10 cellular contexts compared by ENCODE assay signal in genomic region chr2:79511320-79511951, GRCh38. TPM values are rescaled to one million over a fixed set of nuclear protein-coding genes. Genes with fewer than 3 reads are reported as not detected.
DNase-seq lines count a peak whose midpoint lies in the region; ATAC-seq and TF ChIP-seq lines count a peak whose summit lies in the region.
"Had no signal": no experiment of that assay in that cellular context is flagged by ENCODE, and none has a peak within 500 bp of the region (broad histone marks: within the 10 kb centered on the region; RNA-seq: fewer than 3 reads in every experiment).

No MANE protein-coding gene starts in this region.

- peak; percentile 21 for DNase-seq in activated naive CD4-positive, alpha-beta T cell treated with anti-CD3 and anti-CD28 coated beads for 36 hours
- DNase-seq in activated naive CD4-positive, alpha-beta T cell treated with Interleukin-2 at 50 U/mL for 16 hours, result no peak
- peak; percentile 15 for DNase-seq in activated CD8-positive, alpha-beta T cell treated with anti-CD3 and anti-CD28 coated beads for 36 hours
- DNase-seq in transverse colon (peak; percentile 35), NCI-H748 (lab: John Stamatoyannopoulos, UW; ENCODE audit: unreplicated experiment) (no peak)

- peaks cover 2% of the 10 kb centered on the region for H3K36me3 Mint-ChIP-seq in activated naive CD4-positive, alpha-beta T cell treated with anti-CD3 and anti-CD28 coated beads for 36 hours (ENCODE audit: low read depth)
- H3K36me3 Mint-ChIP-seq in activated CD8-positive, alpha-beta T cell treated with anti-CD3 and anti-CD28 coated beads for 36 hours (ENCODE audit: low read depth), result peaks cover 3% of the 10 kb centered on the region

- ATAC-seq in activated CD8-positive, alpha-beta T cell treated with anti-CD3 and anti-CD28 coated beads for 36 hours, result no peak
- no peak for ATAC-seq in HG03196 (IDR thresholded peaks at IDR 0.05; ENCODE audit: unreplicated experiment)
- no peak for ATAC-seq in HG03457 (IDR thresholded peaks at IDR 0.05; ENCODE audit: unreplicated experiment)

- H3K36me3 ChIP-seq in iPS-15b (ENCODE audit: control insufficient read depth, insufficient read depth, low read length) (no peaks in the 10 kb centered on the region), transverse colon (no peaks in the 10 kb centered on the region)
- H3K36me3 ChIP-seq: BLaER1 had no signal

- POLR2A ChIA-PET in activated CD8-positive, alpha-beta T cell treated with anti-CD3 and anti-CD28 coated beads for 36 hours (lab: Charles Lee), result no interaction called here

- H3K4me3 Mint-ChIP-seq in activated naive CD4-positive, alpha-beta T cell treated with anti-CD3 and anti-CD28 coated beads for 36 hours, result no peak overlapping the region
- no peak overlapping the region for H3K4me3 Mint-ChIP-seq in activated CD8-positive, alpha-beta T cell treated with anti-CD3 and anti-CD28 coated beads for 36 hours

- H3K27me3 ChIP-seq in iPS-15b (ENCODE audit: control insufficient read depth, insufficient read depth, low read length), result peaks cover 6% of the 10 kb centered on the region
- peaks cover 31% of the 10 kb centered on the region for H3K27me3 ChIP-seq in transverse colon
- H3K27me3 ChIP-seq: BLaER1 had no signal

- no peak for TF ChIP-seq EP300 in transverse colon (IDR thresholded peaks at IDR 0.05; ENCODE audit: low read depth)

- in situ Hi-C loops in transverse colon (cut with MboI; ENCODE audit: low pct_ligation_motif_present in 1 of 4, low pct_unique_long_range_greater_than_20kb in 1 of 4, low sequenced_read_pairs in 3 of 4), result no loop called here

- no peak overlapping the region for H3K9ac ChIP-seq in iPS-15b (ENCODE audit: low read depth, low read length)
- H3K9ac ChIP-seq: BLaER1 had no signal

- H3K4me1 ChIP-seq in iPS-15b (ENCODE audit: control insufficient read depth, insufficient read depth, low read length) (peaks cover 7% of the 10 kb centered on the region), transverse colon (peaks cover 0 to 5% (median 0%) of the 10 kb centered on the region in 4 donors)
- H3K4me1 ChIP-seq: BLaER1 had no signal

- H3K9me3 ChIP-seq in iPS-15b (ENCODE audit: control insufficient read depth, insufficient read depth, low read length) (no peaks in the 10 kb centered on the region), transverse colon (no peaks in the 10 kb centered on the region)

- intact Hi-C loops in activated naive CD4-positive, alpha-beta T cell treated with anti-CD3 and anti-CD28 coated beads for 36 hours (cut with micrococcal nuclease), result no loop called here
- intact Hi-C loops in activated CD8-positive, alpha-beta T cell treated with anti-CD3 and anti-CD28 coated beads for 36 hours (cut with micrococcal nuclease), result no loop called here
- intact Hi-C loops in transverse colon (cut with DNase I; ENCODE audit: low total_unique reads), result no loop called here

- H3K9me3 Mint-ChIP-seq in activated naive CD4-positive, alpha-beta T cell treated with anti-CD3 and anti-CD28 coated beads for 36 hours, result peaks cover 3% of the 10 kb centered on the region
- peaks cover 6% of the 10 kb centered on the region for H3K9me3 Mint-ChIP-seq in activated CD8-positive, alpha-beta T cell treated with anti-CD3 and anti-CD28 coated beads for 36 hours

- CTCF ChIA-PET in activated naive CD4-positive, alpha-beta T cell treated with anti-CD3 and anti-CD28 coated beads for 36 hours (lab: Charles Lee), result no interaction called here
- CTCF ChIA-PET in activated CD8-positive, alpha-beta T cell treated with anti-CD3 and anti-CD28 coated beads for 36 hours (lab: Charles Lee), result no interaction called here

- TF ChIP-seq POLR2A in transverse colon (IDR thresholded peaks at IDR 0.05), result no peak

- H3K27ac Mint-ChIP-seq in activated naive CD4-positive, alpha-beta T cell treated with anti-CD3 and anti-CD28 coated beads for 36 hours, result no peak overlapping the region
- H3K27ac Mint-ChIP-seq in activated CD8-positive, alpha-beta T cell treated with anti-CD3 and anti-CD28 coated beads for 36 hours, result no peak overlapping the region

- H3K4me1 Mint-ChIP-seq in activated naive CD4-positive, alpha-beta T cell treated with anti-CD3 and anti-CD28 coated beads for 36 hours (ENCODE audit: low read depth), result peaks cover 2% of the 10 kb centered on the region
- H3K4me1 Mint-ChIP-seq in activated CD8-positive, alpha-beta T cell treated with anti-CD3 and anti-CD28 coated beads for 36 hours (ENCODE audit: low read depth), result peaks cover 4% of the 10 kb centered on the region

- H3K4me3 ChIP-seq in iPS-15b (ENCODE audit: low read depth, low read length) (peak overlapping the region; percentile 71), transverse colon (no peak overlapping the region)
- H3K4me3 ChIP-seq: BLaER1 had no signal

- WGBS in transverse colon (ENCODE audit: low coverage in 1 of 2), 2 donors, result 24 to 32% methylated on average over 16 of the region's 16 CpGs

- H3K27ac ChIP-seq in transverse colon, result no peak overlapping the region
- H3K27ac ChIP-seq: BLaER1 had no signal

- no peak for TF ChIP-seq CTCF in activated CD8-positive, alpha-beta T cell treated with anti-CD3 and anti-CD28 coated beads for 36 hours (IDR thresholded peaks at IDR 0.05)
- no peak for TF ChIP-seq CTCF in transverse colon (IDR thresholded peaks at IDR 0.05)

- H3K27me3 Mint-ChIP-seq in activated naive CD4-positive, alpha-beta T cell treated with anti-CD3 and anti-CD28 coated beads for 36 hours (ENCODE audit: low read depth), result peaks cover 22% of the 10 kb centered on the region
- H3K27me3 Mint-ChIP-seq in activated CD8-positive, alpha-beta T cell treated with anti-CD3 and anti-CD28 coated beads for 36 hours, result peaks cover 26% of the 10 kb centered on the region

RNA-seq across cellular contexts. Expression of gene CTNNA2, which starts 1.4 kb away (rescaled TPM):
- total RNA-seq in activated naive CD4-positive, alpha-beta T cell treated with anti-CD3 and anti-CD28 coated beads for 36 hours, result not detected
- total RNA-seq in activated CD8-positive, alpha-beta T cell treated with anti-CD3 and anti-CD28 coated beads for 36 hours, result not detected
- 1 to 10 TPM in 2 of 4 donors, under 1 TPM in 1, not detected in 1; 0.40 to 1.7 (median 1.5) TPM for total RNA-seq in transverse colon
- total RNA-seq: T-helper 2 cell treated with Interferon-gamma antibody and Interleukin-4, amounts not matched to agents 100 ng/mL and 5 ng/mL, for 36 hours had no signal

Comparison
In these comparisons a context has a peak if more than half of its experiments do, and no peak if none do; other contexts are left out.
1. DNase-seq: peak in activated naive CD4-positive, alpha-beta T cell treated with anti-CD3 and anti-CD28 coated beads for 36 hours (single experiment), activated CD8-positive, alpha-beta T cell treated with anti-CD3 and anti-CD28 coated beads for 36 hours (single experiment) and transverse colon (single experiment); none in activated naive CD4-positive, alpha-beta T cell treated with Interleukin-2 at 50 U/mL for 16 hours (single experiment) and NCI-H748 (single experiment).